8 cellular contexts compared by ENCODE assay signal in the genomic region with DNA sequence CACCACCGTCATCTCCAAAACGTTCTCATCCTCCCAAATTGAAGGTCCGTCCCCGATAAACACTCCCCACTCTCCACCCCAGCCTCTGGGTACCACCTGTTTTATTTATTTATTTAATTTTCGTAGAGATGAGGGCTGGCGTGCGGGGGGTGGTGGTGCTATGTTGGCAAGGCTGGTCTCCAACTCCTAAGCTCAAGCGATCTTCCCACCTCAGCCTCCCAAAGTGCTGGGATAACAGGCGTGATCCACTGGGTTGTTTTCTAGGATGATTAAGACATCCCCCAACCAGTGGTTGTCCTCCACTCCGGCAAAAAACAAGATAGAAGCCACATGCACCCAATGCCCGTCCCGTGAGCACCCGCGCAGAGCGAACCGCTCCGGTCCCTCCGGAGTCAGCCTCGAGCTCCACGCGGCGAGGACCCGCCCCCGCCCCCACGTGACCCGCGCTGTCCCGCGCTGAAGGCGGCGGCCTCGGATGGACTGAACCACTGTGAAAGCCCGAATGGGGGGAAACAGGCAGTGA. TPM values are rescaled to one million over a fixed set of nuclear protein-coding genes. Genes with fewer than 3 reads are reported as not detected.
DNase-seq lines count a peak whose midpoint lies in the region; TF ChIP-seq lines count a peak whose summit lies in the region.

No MANE protein-coding gene starts in this region.

- H3K4me1 Mint-ChIP-seq in brain: peaks cover 46% of the 10 kb centered on the region

- TF ChIP-seq CTCF in brain (conservative IDR thresholded peaks at IDR 0.05): no peak

- peak overlapping the region; percentile 99 to 100 (median 100) for H3K27ac Mint-ChIP-seq in brain

- peak; percentile 97 for DNase-seq in DMS 273 (lab: John Stamatoyannopoulos, UW; ENCODE audit: unreplicated experiment)
- DNase-seq in DMS 273 treated with DMSO at 0.1 percent for 48 hours (lab: John Stamatoyannopoulos, UW): no peak
- peak; percentile 89 for DNase-seq in HEK293T (ENCODE audit: extremely low spot score)
- peak; percentile 74 for DNase-seq in MV-4-11 (lab: John Stamatoyannopoulos, UW)
- DNase-seq in T1000 (lab: John Stamatoyannopoulos, UW): peak; percentile 91
- peak; percentile 93 for DNase-seq in iPS-NIHi7 (ENCODE audit: extremely low spot score)
- DNase-seq in stimulated activated CD4-positive, alpha-beta T cell treated with anti-CD3 and anti-CD28 coated beads, Interleukin-12 subunit alpha, Interleukin-12 subunit beta, amount 100 ng/mL, for 24 hours (ENCODE audit: low read depth in 2 of 2): peak; percentile 82 to 86

- peaks cover 13% of the 10 kb centered on the region for H3K36me3 Mint-ChIP-seq in brain

- H3K27me3 Mint-ChIP-seq in brain: peaks cover 4% of the 10 kb centered on the region

- peak overlapping the region; percentile 93 to 99 (median 98) for H3K4me3 Mint-ChIP-seq in brain

- H3K9me3 Mint-ChIP-seq in brain: no peaks in the 10 kb centered on the region

- POLR2A ChIA-PET in HEK293T (lab: Yijun Ruan, JAX): interaction anchor here (0.5 to 1.7 kb wide), 16 partner anchors 12 to 190 kb away, joined by 3 to 14 read pairs (median 4); a partner anchor contains a TSS

- CTCF ChIA-PET in HEK293T (lab: Yijun Ruan, JAX): no interaction called here

TF ChIP-seq in HEK293T, 16 proteins besides CTCF, POLR2A, EP300 and RAD21:
- TF ChIP-seq L3MBTL2 (conservative IDR thresholded peaks at IDR 0.05) (peak; percentile 100), ELF4 (IDR thresholded peaks at IDR 0.05) (peak; percentile 51; the same call in 1 of the 2 replicates), SP1 (IDR thresholded peaks at IDR 0.05) (no peak)

RNA-seq across cellular contexts. Expression of a gene that starts 0.9 kb away (rescaled TPM):
- polyA plus RNA-seq in brain (ENCODE audit: insufficient read depth, low read depth, low replicate concordance): 120 TPM

RNA-seq across cellular contexts. Expression of a gene that starts 39.5 kb away (rescaled TPM):
- polyA plus RNA-seq in brain (ENCODE audit: insufficient read depth, low read depth, low replicate concordance): 23.5 TPM

RNA-seq across cellular contexts. Expression of a gene that starts 49.7 kb away (rescaled TPM):
- 17.5 TPM for polyA plus RNA-seq in brain (ENCODE audit: insufficient read depth, low read depth, low replicate concordance)
